13 cellular contexts compared by ENCODE assay signal in the genomic region with DNA sequence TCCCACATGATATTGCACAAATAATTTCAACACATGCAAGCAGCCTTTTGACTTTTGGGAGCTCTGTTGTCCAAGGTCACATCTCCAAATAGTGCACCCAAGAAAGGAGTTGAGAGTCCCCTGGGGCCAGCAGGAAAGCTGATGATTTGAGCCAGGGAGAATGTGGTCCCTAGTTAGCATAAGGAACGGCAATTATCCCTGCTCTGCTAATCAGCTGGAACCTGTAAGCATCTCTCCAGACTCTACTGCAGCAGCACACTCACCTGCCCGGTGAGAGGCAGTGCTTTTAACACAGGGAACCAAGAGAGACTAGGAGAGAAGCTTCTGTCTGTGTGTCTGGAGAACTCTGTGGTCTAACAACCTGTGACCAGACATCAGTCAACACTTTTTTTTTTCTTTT. TPM values are rescaled to one million over a fixed set of nuclear protein-coding genes. Genes with fewer than 3 reads are reported as not detected.
DNase-seq lines count a peak whose midpoint lies in the region; TF ChIP-seq lines count a peak whose summit lies in the region.
"Had no signal": no experiment of that assay in that cellular context is flagged by ENCODE, and none has a peak within 500 bp of the region (broad histone marks: within the 10 kb centered on the region; RNA-seq: fewer than 3 reads in every experiment).

No MANE protein-coding gene starts in this region.

- no peak overlapping the region for H3K4me2 ChIP-seq in Karpas-422 (ENCODE audit: low read depth, low read length, poor library complexity, severe bottlenecking)

- WGBS in thyroid gland, 2 donors: 10 to 17% methylated on average over 2 of the region's 2 CpGs

- H3K27ac ChIP-seq in Karpas-422 (ENCODE audit: low read length) (no peak overlapping the region), thyroid gland (no peak overlapping the region)
- H3K27ac ChIP-seq: C4-2B had no signal

- no peak for TF ChIP-seq CTCF in thyroid gland (IDR thresholded peaks at IDR 0.05)

- in situ Hi-C loops in KBM-7 (cut with MboI; ENCODE audit: low pct_unique_long_range_greater_than_20kb, low sequenced_read_pairs): no loop called here

- no peaks in the 10 kb centered on the region for H3K9me2 ChIP-seq in Karpas-422 (replicated peaks; ENCODE audit: insufficient read depth, low read length)

- no peak overlapping the region for H3K9ac ChIP-seq in Karpas-422 (ENCODE audit: low read length)

- H4K20me1 ChIP-seq in Karpas-422 (ENCODE audit: insufficient read depth, low read depth, low read length): no peaks in the 10 kb centered on the region

- H3K27me3 ChIP-seq in Karpas-422 (ENCODE audit: low read length): no peaks in the 10 kb centered on the region
- H3K27me3 ChIP-seq in thyroid gland: no peaks in the 10 kb centered on the region
- H3K27me3 ChIP-seq in H7 (ENCODE audit: control insufficient read depth, insufficient read depth, low read length): no peaks in the 10 kb centered on the region

- intact Hi-C loops in thyroid gland (cut with DNase I): no loop called here

- no peak overlapping the region for H3K4me3 ChIP-seq in Karpas-422 (ENCODE audit: low read length)
- no peak overlapping the region for H3K4me3 ChIP-seq in thyroid gland (replicated peaks in 1 of 3)
- no peak overlapping the region for H3K4me3 ChIP-seq in H7 (ENCODE audit: insufficient read depth, low read depth, low read length)

- no peaks in the 10 kb centered on the region for H3K79me2 ChIP-seq in Karpas-422 (ENCODE audit: low read length)

- H3K9me3 ChIP-seq in Karpas-422 (ENCODE audit: low read length): no peaks in the 10 kb centered on the region
- H3K9me3 ChIP-seq in thyroid gland: no peaks in the 10 kb centered on the region

- no peak overlapping the region for H2AFZ ChIP-seq in Karpas-422 (ENCODE audit: low read length)

- H3K4me1 ChIP-seq in Karpas-422 (ENCODE audit: low read length) (no peaks in the 10 kb centered on the region), thyroid gland (no peaks in the 10 kb centered on the region)

- TF ChIP-seq POLR2A in thyroid gland (IDR thresholded peaks at IDR 0.05): no peak

- DNase-seq in DMS79 (lab: John Stamatoyannopoulos, UW) (peak; percentile 31), Karpas-422 (peak; percentile 32), kidney glomerular epithelial cell (lab: John Stamatoyannopoulos, UW) (peak; percentile 11), thyroid gland (peak; percentile 71 to 76), H7 (no peak), NCI-H1694 treated with DMSO at 0.1 percent for 48 hours (lab: John Stamatoyannopoulos, UW) (no peak), KBM-7 (no peak)
- DNase-seq: CD4-positive, alpha-beta memory T cell; DND-41; GDM1 had no signal

- H3K36me3 ChIP-seq in Karpas-422 (ENCODE audit: insufficient read depth, low read length) (no peaks in the 10 kb centered on the region), thyroid gland (no peaks in the 10 kb centered on the region), H7 (replicated peaks; ENCODE audit: control insufficient read depth, insufficient read depth, low read length) (no peaks in the 10 kb centered on the region)

RNA-seq across cellular contexts. Expression of a gene that starts 17.0 kb away (rescaled TPM):
- not detected in 2 replicates for total RNA-seq in Karpas-422 (2014; rRNA removed; shearing (Covaris generic); ENCODE audit: low replicate concordance)
- total RNA-seq in thyroid gland: not detected
- not detected in 2 replicates for total RNA-seq in H7 (2014; rRNA removed; shearing (Covaris generic))
- total RNA-seq: B cell; CD4-positive, alpha-beta memory T cell; H4 had no signal

RNA-seq across cellular contexts. Expression of a gene that starts 22.8 kb away (rescaled TPM):
- total RNA-seq in Karpas-422 (2014; rRNA removed; shearing (Covaris generic); ENCODE audit: low replicate concordance): not detected in 2 replicates
- total RNA-seq in thyroid gland: under 1 TPM in 1 of 4 donors, not detected in 3; 0.67 TPM
- total RNA-seq in H7 (2014; rRNA removed; shearing (Covaris generic)): not detected in 2 replicates
- total RNA-seq: B cell; CD4-positive, alpha-beta memory T cell; H4 had no signal

RNA-seq across cellular contexts. Expression of a gene that starts 31.0 kb away (rescaled TPM):
- 0.07 TPM in 1 of 2 replicates, not detected in the other for total RNA-seq in Karpas-422 (2014; rRNA removed; shearing (Covaris generic); ENCODE audit: low replicate concordance)
- 1 to 10 TPM in 2 of 4 donors, under 1 TPM in 2; 0.25 to 2.9 (median 1.2) TPM for total RNA-seq in thyroid gland
- total RNA-seq in H7 (2014; rRNA removed; shearing (Covaris generic)): 0.17 and 0.22 TPM in 2 replicates
- total RNA-seq: B cell; CD4-positive, alpha-beta memory T cell; H4 had no signal

RNA-seq across cellular contexts. Expression of a gene that starts 45.7 kb away (rescaled TPM):
- total RNA-seq in Karpas-422 (2014; rRNA removed; shearing (Covaris generic); ENCODE audit: low replicate concordance): 0.36 TPM in 1 of 2 replicates, not detected in the other
- total RNA-seq in thyroid gland: 1 to 10 TPM in 1 of 4 donors, under 1 TPM in 3; 0.29 to 2.0 (median 0.49) TPM
- total RNA-seq in H7 (2014; rRNA removed; shearing (Covaris generic)): 1.7 and 7.7 TPM in 2 replicates

Comparison
In these comparisons a context has a peak if more than half of its experiments do, and no peak if none do; other contexts are left out.
1. DNase-seq: peak in DMS79 (single experiment), Karpas-422 (single experiment), kidney glomerular epithelial cell (single experiment) and thyroid gland (2 of 2); none in H7 (single experiment), NCI-H1694 treated with DMSO at 0.1 percent for 48 hours (single experiment) and KBM-7 (single experiment).